8 cellular contexts compared by ENCODE assay signal in genomic region chr2:219543596-219544358, GRCh38. TPM values are rescaled to one million over a fixed set of nuclear protein-coding genes. Genes with fewer than 3 reads are reported as not detected.
DNase-seq lines count a peak whose midpoint lies in the region; ATAC-seq and TF ChIP-seq lines count a peak whose summit lies in the region.

CHPF (minus strand) TSS chr2:219543809; CDS start chr2:219543538, 271 bp downstream.
TMEM198 (plus strand) TSS chr2:219544028; CDS start chr2:219544728, 700 bp downstream.

- CTCF ChIA-PET in PC-3 (lab: Charles Lee), result interaction anchor here (0.6 kb wide), 1 partner anchor 145 kb away, joined by 5 read pairs; no protein-coding TSS in a partner anchor

- H3K79me2 ChIP-seq in PC-3 (ENCODE audit: low read length), result peaks cover 14% of the 10 kb centered on the region

- H3K9me3 ChIP-seq in PC-3 (ENCODE audit: low read length), result no peaks in the 10 kb centered on the region

- peak within 1 kb of the TSS; percentile 56 for H3K27ac ChIP-seq in PC-3 (ENCODE audit: low read length)

- peak within 1 kb of the TSS; percentile 90 for H3K4me3 Mint-ChIP-seq in activated T-cell treated with anti-CD3 and anti-CD28 coated beads, Interleukin-2, amount 50 U/mL, for 24 hours

- ATAC-seq in GM21619 (IDR thresholded peaks at IDR 0.05; ENCODE audit: unreplicated experiment) (peak; percentile 70), PC-3 (peak; percentile 78)

- H3K27ac Mint-ChIP-seq in activated T-cell treated with anti-CD3 and anti-CD28 coated beads, Interleukin-2, amount 50 U/mL, for 24 hours, result peak within 1 kb of the TSS; percentile 84

- DNase-seq in DMS153 (lab: John Stamatoyannopoulos, UW) (peak; percentile 98), PC-3 (peak; percentile 98), epithelial cell of proximal tubule (ENCODE audit: low read depth) (peak; percentile 64), mucosa of gallbladder (ENCODE audit: low spot score) (peak; percentile 98)
- peak; percentile 96 for DNase-seq in activated T-cell treated with anti-CD3 and anti-CD28 coated beads, Interleukin-2, amount 50 U/mL, for 24 hours
- DNase-seq in stimulated activated CD8-positive, alpha-beta memory T cell treated with anti-CD3 and anti-CD28 coated beads, Interleukin-4, amount 100 ng/mL, for 24 hours (ENCODE audit: low read depth), result peak; percentile 90

- TF ChIP-seq RAD21 in Ishikawa (IDR thresholded peaks at IDR 0.05; ENCODE audit: low read depth), result no peak

- peaks cover 30% of the 10 kb centered on the region for H3K4me1 Mint-ChIP-seq in activated T-cell treated with anti-CD3 and anti-CD28 coated beads, Interleukin-2, amount 50 U/mL, for 24 hours (ENCODE audit: low read depth)

- peaks cover 31% of the 10 kb centered on the region for H3K36me3 Mint-ChIP-seq in activated T-cell treated with anti-CD3 and anti-CD28 coated beads, Interleukin-2, amount 50 U/mL, for 24 hours (ENCODE audit: low read depth)

- H2AFZ ChIP-seq in PC-3 (ENCODE audit: low read length), result peak within 1 kb of the TSS; percentile 85

- peaks cover 7% of the 10 kb centered on the region; the same call in 1 of the 2 replicates for H3K4me1 ChIP-seq in PC-3 (ENCODE audit: insufficient read depth, low read length)

- H3K4me2 ChIP-seq in PC-3 (ENCODE audit: low read length), result peak within 1 kb of the TSS; percentile 92

- TF ChIP-seq EP300 in Ishikawa (IDR thresholded peaks at IDR 0.05; ENCODE audit: borderline replicate concordance), result no peak

- BruUV-seq in PC-3 (replicated peaks; lab: Mats Ljungman, UMichigan), result no TSS peak

- H3K27me3 Mint-ChIP-seq in activated T-cell treated with anti-CD3 and anti-CD28 coated beads, Interleukin-2, amount 50 U/mL, for 24 hours, result peaks cover 21% of the 10 kb centered on the region

- POLR2A ChIA-PET in PC-3 (lab: Charles Lee; ENCODE audit: unreplicated experiment), result interaction anchor here (0.6 to 1.0 kb wide), 2 partner anchors 54 to 425 kb away, joined by 3 to 4 read pairs; partner anchors contain the start of gene STK11IP

- no peaks in the 10 kb centered on the region for H3K9me2 ChIP-seq in PC-3 (replicated peaks; ENCODE audit: low read length)

- H4K20me1 ChIP-seq in PC-3 (ENCODE audit: low read length), result no peaks in the 10 kb centered on the region

- H3K36me3 ChIP-seq in PC-3 (ENCODE audit: low read depth, low read length), result peaks cover 13% of the 10 kb centered on the region

- H3K9ac ChIP-seq in PC-3 (ENCODE audit: low read length), result peak within 1 kb of the TSS; percentile 86

- peak within 1 kb of the TSS; percentile 91 for H3K4me3 ChIP-seq in PC-3 (ENCODE audit: low read length)
- H3K4me3 ChIP-seq in epithelial cell of proximal tubule (ENCODE audit: low read depth, low read length), result peak within 1 kb of the TSS; percentile 71

- H3K27me3 ChIP-seq in PC-3 (ENCODE audit: low read length), result no peaks in the 10 kb centered on the region

- intact Hi-C loops in PC-3 (cut with micrococcal nuclease), result loop anchor here (1.0 kb wide), 3 partner anchors 54 to 146 kb away; partner anchors contain the start of gene STK11IP

- TF ChIP-seq CTCF in PC-3 (conservative IDR thresholded peaks at IDR 0.05; ENCODE audit: low read depth, low read length) (no peak), epithelial cell of proximal tubule (conservative IDR thresholded peaks at IDR 0.05; ENCODE audit: low read depth, low read length) (no peak)

- H3K9me3 Mint-ChIP-seq in activated T-cell treated with anti-CD3 and anti-CD28 coated beads, Interleukin-2, amount 50 U/mL, for 24 hours, result no peaks in the 10 kb centered on the region

- H3F3A ChIP-seq in PC-3 (ENCODE audit: low read length, unreplicated experiment), result no peaks in the 10 kb centered on the region

TF ChIP-seq in Ishikawa, 13 proteins besides CTCF, POLR2A, EP300 and RAD21:
- no peak; the same call in 1 of the 2 replicates for TF ChIP-seq TCF12 (IDR thresholded peaks at IDR 0.05; ENCODE audit: low read depth)
- TF ChIP-seq CEBPB (IDR thresholded peaks at IDR 0.05), result no peak
- TF ChIP-seq TEAD4 (IDR thresholded peaks at IDR 0.05), result no peak
- no peak for TF ChIP-seq YY1 (IDR thresholded peaks at IDR 0.05; ENCODE audit: low read depth)
- TF ChIP-seq CREB1 (IDR thresholded peaks at IDR 0.05; ENCODE audit: low read depth), result peak; percentile 95
- TF ChIP-seq NFIC (IDR thresholded peaks at IDR 0.05), result no peak
- no peak for TF ChIP-seq EGR1 (IDR thresholded peaks at IDR 0.05)
- TF ChIP-seq TAF1 (IDR thresholded peaks at IDR 0.05; ENCODE audit: low read depth), result peak; percentile 84
- peak; percentile 28; the same call in 1 of the 2 replicates for TF ChIP-seq MAX (IDR thresholded peaks at IDR 0.05)
- TF ChIP-seq USF1 (IDR thresholded peaks at IDR 0.05), result 0 out of 2 replicates have a peak, but pooled peaks have one; percentile 19
- peak; percentile 94 for TF ChIP-seq REST (IDR thresholded peaks at IDR 0.05; ENCODE audit: low read depth)
- TF ChIP-seq FOXM1 (IDR thresholded peaks at IDR 0.05; ENCODE audit: borderline replicate concordance, low read depth), result no peak
- peak; percentile 100 for TF ChIP-seq ZBTB7A (IDR thresholded peaks at IDR 0.05; ENCODE audit: low read depth)

RNA-seq across cellular contexts. Expression of gene CHPF, which starts in this region (rescaled TPM):
- total RNA-seq in PC-3 (2014; rRNA removed) (139 and 210 TPM in 2 replicates), epithelial cell of proximal tubule (96.2 and 122 TPM in 2 replicates), mucosa of gallbladder (103 TPM)

RNA-seq across cellular contexts. Expression of gene TMEM198, which starts in this region (rescaled TPM):
- total RNA-seq in PC-3 (2014; rRNA removed) (1.1 and 5.2 TPM in 2 replicates), epithelial cell of proximal tubule (1.6 and 1.7 TPM in 2 replicates), mucosa of gallbladder (4.4 TPM)

Comparison
In these comparisons a context has a peak if more than half of its experiments do, and no peak if none do; other contexts are left out.
1. Peak in every context shown above with its lines: DNase-seq, ATAC-seq, H3K4me3 ChIP-seq and H3K27ac ChIP-seq.